Comparison of ENCODE assay signal across 2 cellular contexts in genomic region chr11:18064035-18064434, GRCh38.
A peak's percentile ranks its signal among the peaks of the same experiment; 100 is the strongest.
TF ChIP-seq lines count a peak whose summit lies in the region.

No MANE protein-coding gene starts in this region.

TF ChIP-seq in liver, 16 proteins besides CTCF, POLR2A, EP300 and RAD21:
- TF ChIP-seq YY1 (IDR thresholded peaks at IDR 0.05), result peak; percentile 96
- TF ChIP-seq, protein P1, sequence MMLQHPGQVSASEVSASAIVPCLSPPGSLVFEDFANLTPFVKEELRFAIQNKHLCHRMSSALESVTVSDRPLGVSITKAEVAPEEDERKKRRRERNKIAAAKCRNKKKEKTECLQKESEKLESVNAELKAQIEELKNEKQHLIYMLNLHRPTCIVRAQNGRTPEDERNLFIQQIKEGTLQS (IDR thresholded peaks at IDR 0.05), result peak; percentile 63
- no peak for TF ChIP-seq EGR1 (IDR thresholded peaks at IDR 0.05; ENCODE audit: low read depth in 2 of 2)
- TF ChIP-seq RXRA (IDR thresholded peaks at IDR 0.05), result peak; percentile 39 to 43
- TF ChIP-seq FOXA2 (IDR thresholded peaks at IDR 0.05), result peak; percentile 8
- no peak for TF ChIP-seq REST (IDR thresholded peaks at IDR 0.05)
- TF ChIP-seq HNF4A (conservative IDR thresholded peaks at IDR 0.05), result peak; percentile 49 to 53
- peak; percentile 37 for TF ChIP-seq SP1 (IDR thresholded peaks at IDR 0.05)
- peak in 1 of 2 donors; percentile 41 for TF ChIP-seq JUND (IDR thresholded peaks at IDR 0.05)
- no peak for TF ChIP-seq GABPA (IDR thresholded peaks at IDR 0.05 in 1 of 2, conservative IDR thresholded peaks at IDR 0.05 in 1 of 2)
- TF ChIP-seq ZBTB33 (IDR thresholded peaks at IDR 0.05), result peak; percentile 12
- TF ChIP-seq FOXA1 (IDR thresholded peaks at IDR 0.05), result no peak
- TF ChIP-seq HNF4G (IDR thresholded peaks at IDR 0.05), result no peak
- TF ChIP-seq TAF1 (conservative IDR thresholded peaks at IDR 0.05), result no peak
- TF ChIP-seq, protein P2, sequence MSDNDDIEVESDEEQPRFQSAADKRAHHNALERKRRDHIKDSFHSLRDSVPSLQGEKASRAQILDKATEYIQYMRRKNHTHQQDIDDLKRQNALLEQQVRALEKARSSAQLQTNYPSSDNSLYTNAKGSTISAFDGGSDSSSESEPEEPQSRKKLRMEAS (IDR thresholded peaks at IDR 0.05), result no peak
- TF ChIP-seq NR2F2 (IDR thresholded peaks at IDR 0.05), result no peak
TF ChIP-seq in liver: peak in this region for 8.

TF ChIP-seq in HepG2, 621 proteins besides CTCF, POLR2A, EP300 and RAD21:
- no peak for TF ChIP-seq MLXIP (CRISPR knock-in tag; IDR thresholded peaks at IDR 0.05; ENCODE audit: borderline replicate concordance)
- TF ChIP-seq ZNF572 (CRISPR knock-in tag; IDR thresholded peaks at IDR 0.05), result no peak
- no peak for TF ChIP-seq ATRX (CRISPR knock-in tag; IDR thresholded peaks at IDR 0.05; ENCODE audit: borderline replicate concordance)
- no peak for TF ChIP-seq KLF6 (CRISPR knock-in tag; IDR thresholded peaks at IDR 0.05)
- no peak for TF ChIP-seq ZNF652 (CRISPR knock-in tag; IDR thresholded peaks at IDR 0.05; ENCODE audit: borderline replicate concordance, low read depth)
- no peak for TF ChIP-seq SETDB1 (CRISPR knock-in tag; IDR thresholded peaks at IDR 0.05; ENCODE audit: borderline replicate concordance)
- no peak for TF ChIP-seq RBM39 (IDR thresholded peaks at IDR 0.05; ENCODE audit: low read depth, low read length, poor library complexity, severe bottlenecking)
- no peak for TF ChIP-seq SMYD3 (CRISPR knock-in tag; IDR thresholded peaks at IDR 0.05)
- no peak for TF ChIP-seq ZNF678 (CRISPR knock-in tag; IDR thresholded peaks at IDR 0.05)
- TF ChIP-seq ZNF468 (CRISPR knock-in tag; IDR thresholded peaks at IDR 0.05), result no peak
- no peak for TF ChIP-seq ZNF788 (CRISPR knock-in tag; IDR thresholded peaks at IDR 0.05; ENCODE audit: borderline replicate concordance)
- TF ChIP-seq, protein P3, sequence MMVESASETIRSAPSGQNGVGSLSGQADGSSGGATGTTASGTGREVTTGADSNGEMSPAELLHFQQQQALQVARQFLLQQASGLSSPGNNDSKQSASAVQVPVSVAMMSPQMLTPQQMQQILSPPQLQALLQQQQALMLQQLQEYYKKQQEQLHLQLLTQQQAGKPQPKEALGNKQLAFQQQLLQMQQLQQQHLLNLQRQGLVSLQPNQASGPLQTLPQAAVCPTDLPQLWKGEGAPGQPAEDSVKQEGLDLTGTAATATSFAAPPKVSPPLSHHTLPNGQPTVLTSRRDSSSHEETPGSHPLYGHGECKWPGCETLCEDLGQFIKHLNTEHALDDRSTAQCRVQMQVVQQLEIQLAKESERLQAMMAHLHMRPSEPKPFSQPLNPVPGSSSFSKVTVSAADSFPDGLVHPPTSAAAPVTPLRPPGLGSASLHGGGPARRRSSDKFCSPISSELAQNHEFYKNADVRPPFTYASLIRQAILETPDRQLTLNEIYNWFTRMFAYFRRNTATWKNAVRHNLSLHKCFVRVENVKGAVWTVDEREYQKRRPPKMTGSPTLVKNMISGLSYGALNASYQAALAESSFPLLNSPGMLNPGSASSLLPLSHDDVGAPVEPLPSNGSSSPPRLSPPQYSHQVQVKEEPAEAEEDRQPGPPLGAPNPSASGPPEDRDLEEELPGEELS (CRISPR knock-in tag; IDR thresholded peaks at IDR 0.05), result no peak
- no peak for TF ChIP-seq NFKBIZ (CRISPR knock-in tag; IDR thresholded peaks at IDR 0.05)
- TF ChIP-seq, protein P4, sequence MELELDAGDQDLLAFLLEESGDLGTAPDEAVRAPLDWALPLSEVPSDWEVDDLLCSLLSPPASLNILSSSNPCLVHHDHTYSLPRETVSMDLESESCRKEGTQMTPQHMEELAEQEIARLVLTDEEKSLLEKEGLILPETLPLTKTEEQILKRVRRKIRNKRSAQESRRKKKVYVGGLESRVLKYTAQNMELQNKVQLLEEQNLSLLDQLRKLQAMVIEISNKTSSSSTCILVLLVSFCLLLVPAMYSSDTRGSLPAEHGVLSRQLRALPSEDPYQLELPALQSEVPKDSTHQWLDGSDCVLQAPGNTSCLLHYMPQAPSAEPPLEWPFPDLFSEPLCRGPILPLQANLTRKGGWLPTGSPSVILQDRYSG (CRISPR knock-in tag; IDR thresholded peaks at IDR 0.05), result no peak
- TF ChIP-seq PCBP2 (optimal IDR thresholded peaks at IDR 0.05; ENCODE audit: low read depth, low read length, poor library complexity, severe bottlenecking), result no peak
- TF ChIP-seq SMARCC2 (IDR thresholded peaks at IDR 0.05), result no peak
